15 cellular contexts compared by ENCODE assay signal in genomic region chr17:47864791-47865216, GRCh38. TPM values are rescaled to one million over a fixed set of nuclear protein-coding genes. Genes with fewer than 3 reads are reported as not detected.
A peak's percentile ranks its signal among the peaks of the same experiment; 100 is the strongest.
DNase-seq lines count a peak whose midpoint lies in the region; ATAC-seq and FAIRE-seq lines count a peak whose summit lies in the region.
"Had no signal": no experiment of that assay in that cellular context is flagged by ENCODE, and none has a peak within 500 bp of the region (broad histone marks: within the 10 kb centered on the region; RNA-seq: fewer than 3 reads in every experiment).

No MANE protein-coding gene starts in this region.

- DNase-seq in activated CD4-positive, alpha-beta T cell treated with anti-CD3 and anti-CD28 coated beads for 36 hours, result peak; percentile 44
- no peak for DNase-seq in activated CD4-positive, alpha-beta T cell treated with anti-CD3 and anti-CD28 coated beads for 4 hours
- DNase-seq in HTR-8/SVneo (ENCODE audit: insufficient read length, low spot score), result no peak
- peak; percentile 74 for DNase-seq in SK-N-MC (ENCODE audit: low read depth, low spot score)
- DNase-seq in left kidney (ENCODE audit: low read depth, low spot score), result peak; percentile 44
- DNase-seq in activated CD8-positive, alpha-beta T cell treated with anti-CD3 and anti-CD28 coated beads, Interleukin-2, amount 10 ng/mL, durations not matched to agents 7 days and 5 days, result no peak
- DNase-seq: activated B cell treated with CpG ODN at 0.5 μM for 24 hours, DMS153, NCI-H510A treated with DMSO at 0.1 percent for 48 hours, occipital lobe had no signal

- peak; percentile 48 for FAIRE-seq in HTR-8/SVneo (lab: Jason Lieb, UNC)
- FAIRE-seq: GM12891 had no signal

- H3K9me3 ChIP-seq in SK-N-MC (ENCODE audit: low read depth, low read length), result no peaks in the 10 kb centered on the region

- POLR2A ChIA-PET in activated CD4-positive, alpha-beta T cell treated with anti-CD3 and anti-CD28 coated beads for 36 hours (lab: Charles Lee), result no interaction called here
- POLR2A ChIA-PET in activated CD8-positive, alpha-beta T cell treated with anti-CD3 and anti-CD28 coated beads, Interleukin-2, amount 10 ng/mL, durations not matched to agents 7 days and 5 days (lab: Charles Lee), result interaction anchor here (0.6 to 1.4 kb wide), 2 partner anchors 31 kb away, joined by 3 to 4 read pairs; partner anchors contain the start of gene SP2

- H3K27me3 Mint-ChIP-seq in activated CD4-positive, alpha-beta T cell treated with anti-CD3 and anti-CD28 coated beads for 36 hours, result no peaks in the 10 kb centered on the region
- H3K27me3 Mint-ChIP-seq in activated CD8-positive, alpha-beta T cell treated with anti-CD3 and anti-CD28 coated beads, Interleukin-2, amount 10 ng/mL, durations not matched to agents 7 days and 5 days (ENCODE audit: low read depth), result peaks cover 9% of the 10 kb centered on the region

- H3K9me3 Mint-ChIP-seq in activated CD4-positive, alpha-beta T cell treated with anti-CD3 and anti-CD28 coated beads for 36 hours (ENCODE audit: low read depth), result no peaks in the 10 kb centered on the region
- H3K9me3 Mint-ChIP-seq in activated CD8-positive, alpha-beta T cell treated with anti-CD3 and anti-CD28 coated beads, Interleukin-2, amount 10 ng/mL, durations not matched to agents 7 days and 5 days (ENCODE audit: insufficient read depth), result no peaks in the 10 kb centered on the region
- H3K9me3 Mint-ChIP-seq: activated B cell treated with CpG ODN at 0.5 μM for 24 hours had no signal

- H3K4me3 Mint-ChIP-seq in activated CD4-positive, alpha-beta T cell treated with anti-CD3 and anti-CD28 coated beads for 36 hours, result no peak overlapping the region
- no peak overlapping the region for H3K4me3 Mint-ChIP-seq in activated CD8-positive, alpha-beta T cell treated with anti-CD3 and anti-CD28 coated beads, Interleukin-2, amount 10 ng/mL, durations not matched to agents 7 days and 5 days
- H3K4me3 Mint-ChIP-seq: activated B cell treated with CpG ODN at 0.5 μM for 24 hours had no signal

- ATAC-seq in activated CD4-positive, alpha-beta T cell treated with anti-CD3 and anti-CD28 coated beads for 36 hours, result peak; percentile 85
- ATAC-seq in HG03025 (IDR thresholded peaks at IDR 0.05; ENCODE audit: low FRiP score, unreplicated experiment), result no peak
- ATAC-seq in HG02759 (IDR thresholded peaks at IDR 0.05; ENCODE audit: unreplicated experiment), result no peak
- no peak for ATAC-seq in activated CD8-positive, alpha-beta T cell treated with anti-CD3 and anti-CD28 coated beads, Interleukin-2, amount 10 ng/mL, durations not matched to agents 7 days and 5 days

- no peak overlapping the region for H3K9ac ChIP-seq in SK-N-MC (ENCODE audit: insufficient read length)

- CTCF ChIA-PET in activated CD4-positive, alpha-beta T cell treated with anti-CD3 and anti-CD28 coated beads for 36 hours (lab: Charles Lee), result interaction anchor here (1.2 to 2.7 kb wide), 4 partner anchors 10 to 26 kb away, joined by 4 to 17 read pairs (median 6); no protein-coding TSS in a partner anchor
- CTCF ChIA-PET in activated CD8-positive, alpha-beta T cell treated with anti-CD3 and anti-CD28 coated beads, Interleukin-2, amount 10 ng/mL, durations not matched to agents 7 days and 5 days (lab: Charles Lee), result interaction anchor here (1.6 to 2.2 kb wide), 2 partner anchors 24 to 25 kb away, joined by 5 to 6 read pairs; partner anchors contain the start of gene SCRN2

- intact Hi-C loops in activated CD4-positive, alpha-beta T cell treated with anti-CD3 and anti-CD28 coated beads for 36 hours (cut with DNase I, micrococcal nuclease), result no loop called here

- H3K4me1 Mint-ChIP-seq in activated CD4-positive, alpha-beta T cell treated with anti-CD3 and anti-CD28 coated beads for 36 hours, result peaks cover 27% of the 10 kb centered on the region
- H3K4me1 Mint-ChIP-seq in activated CD8-positive, alpha-beta T cell treated with anti-CD3 and anti-CD28 coated beads, Interleukin-2, amount 10 ng/mL, durations not matched to agents 7 days and 5 days (ENCODE audit: low read depth), result peaks cover 4% of the 10 kb centered on the region
- H3K4me1 Mint-ChIP-seq: activated B cell treated with CpG ODN at 0.5 μM for 24 hours had no signal

- no peaks in the 10 kb centered on the region for H3K36me3 Mint-ChIP-seq in activated CD4-positive, alpha-beta T cell treated with anti-CD3 and anti-CD28 coated beads for 36 hours (ENCODE audit: low read depth)
- H3K36me3 Mint-ChIP-seq in activated CD8-positive, alpha-beta T cell treated with anti-CD3 and anti-CD28 coated beads, Interleukin-2, amount 10 ng/mL, durations not matched to agents 7 days and 5 days (ENCODE audit: low read depth), result no peaks in the 10 kb centered on the region

- no peak overlapping the region; the same call in 1 of the 2 replicates for H3K4me3 ChIP-seq in SK-N-MC
- H3K4me3 ChIP-seq: hepatocyte, lung had no signal

- no peaks in the 10 kb centered on the region for H3K36me3 ChIP-seq in SK-N-MC (ENCODE audit: insufficient read depth, low read length)

- no peak overlapping the region for H3K27ac Mint-ChIP-seq in activated CD4-positive, alpha-beta T cell treated with anti-CD3 and anti-CD28 coated beads for 36 hours
- no peak overlapping the region for H3K27ac Mint-ChIP-seq in activated CD8-positive, alpha-beta T cell treated with anti-CD3 and anti-CD28 coated beads, Interleukin-2, amount 10 ng/mL, durations not matched to agents 7 days and 5 days
- H3K27ac Mint-ChIP-seq: activated B cell treated with CpG ODN at 0.5 μM for 24 hours had no signal

- no peak overlapping the region for H3K27ac ChIP-seq in SK-N-MC
- H3K27ac ChIP-seq: hepatocyte had no signal

RNA-seq across cellular contexts. Expression of gene SP6, which starts 13.8 kb away (rescaled TPM):
- under 1 TPM; 0.07 to 0.14 TPM for total RNA-seq in activated CD4-positive, alpha-beta T cell treated with anti-CD3 and anti-CD28 coated beads for 36 hours
- total RNA-seq in activated CD8-positive, alpha-beta T cell treated with anti-CD3 and anti-CD28 coated beads, Interleukin-2, amount 10 ng/mL, durations not matched to agents 7 days and 5 days, result under 1 TPM in 1 of 2 experiments, not detected in 1; 0.05 TPM

RNA-seq across cellular contexts. Expression of gene SCRN2, which starts 23.7 kb away (rescaled TPM):
- 10 to 100 TPM; 21.5 to 25.2 TPM for total RNA-seq in activated CD4-positive, alpha-beta T cell treated with anti-CD3 and anti-CD28 coated beads for 36 hours
- 10 to 100 TPM; 24.1 to 24.8 TPM for total RNA-seq in activated CD8-positive, alpha-beta T cell treated with anti-CD3 and anti-CD28 coated beads, Interleukin-2, amount 10 ng/mL, durations not matched to agents 7 days and 5 days

RNA-seq across cellular contexts. Expression of gene SP2, which starts 31.2 kb away (rescaled TPM):
- 10 to 100 TPM; 15.7 to 19.8 TPM for total RNA-seq in activated CD4-positive, alpha-beta T cell treated with anti-CD3 and anti-CD28 coated beads for 36 hours
- 10 to 100 TPM; 23.7 to 24.5 TPM for total RNA-seq in activated CD8-positive, alpha-beta T cell treated with anti-CD3 and anti-CD28 coated beads, Interleukin-2, amount 10 ng/mL, durations not matched to agents 7 days and 5 days

RNA-seq across cellular contexts. Expression of gene LRRC46, which starts 33.3 kb away (rescaled TPM):
- total RNA-seq in activated CD4-positive, alpha-beta T cell treated with anti-CD3 and anti-CD28 coated beads for 36 hours, result under 1 TPM; 0.46 to 0.82 TPM
- under 1 TPM; 0.82 to 0.97 TPM for total RNA-seq in activated CD8-positive, alpha-beta T cell treated with anti-CD3 and anti-CD28 coated beads, Interleukin-2, amount 10 ng/mL, durations not matched to agents 7 days and 5 days
- total RNA-seq: hepatocyte, occipital lobe had no signal

RNA-seq across cellular contexts. Expression of gene MRPL10, which starts 33.5 kb away (rescaled TPM):
- 10 to 100 TPM; 66.9 to 70.9 TPM for total RNA-seq in activated CD4-positive, alpha-beta T cell treated with anti-CD3 and anti-CD28 coated beads for 36 hours
- total RNA-seq in activated CD8-positive, alpha-beta T cell treated with anti-CD3 and anti-CD28 coated beads, Interleukin-2, amount 10 ng/mL, durations not matched to agents 7 days and 5 days, result 10 to 100 TPM; 37.9 to 41.6 TPM

Comparison
In these comparisons a context has a peak if more than half of its experiments do, and no peak if none do; other contexts are left out.
1. DNase-seq: peak in activated CD4-positive, alpha-beta T cell treated with anti-CD3 and anti-CD28 coated beads for 36 hours (single experiment), SK-N-MC (single experiment) and left kidney (single experiment); none in activated CD4-positive, alpha-beta T cell treated with anti-CD3 and anti-CD28 coated beads for 4 hours (0 of 2), HTR-8/SVneo (single experiment) and activated CD8-positive, alpha-beta T cell treated with anti-CD3 and anti-CD28 coated beads, Interleukin-2, amount 10 ng/mL, durations not matched to agents 7 days and 5 days (single experiment).